In the genomic region with DNA sequence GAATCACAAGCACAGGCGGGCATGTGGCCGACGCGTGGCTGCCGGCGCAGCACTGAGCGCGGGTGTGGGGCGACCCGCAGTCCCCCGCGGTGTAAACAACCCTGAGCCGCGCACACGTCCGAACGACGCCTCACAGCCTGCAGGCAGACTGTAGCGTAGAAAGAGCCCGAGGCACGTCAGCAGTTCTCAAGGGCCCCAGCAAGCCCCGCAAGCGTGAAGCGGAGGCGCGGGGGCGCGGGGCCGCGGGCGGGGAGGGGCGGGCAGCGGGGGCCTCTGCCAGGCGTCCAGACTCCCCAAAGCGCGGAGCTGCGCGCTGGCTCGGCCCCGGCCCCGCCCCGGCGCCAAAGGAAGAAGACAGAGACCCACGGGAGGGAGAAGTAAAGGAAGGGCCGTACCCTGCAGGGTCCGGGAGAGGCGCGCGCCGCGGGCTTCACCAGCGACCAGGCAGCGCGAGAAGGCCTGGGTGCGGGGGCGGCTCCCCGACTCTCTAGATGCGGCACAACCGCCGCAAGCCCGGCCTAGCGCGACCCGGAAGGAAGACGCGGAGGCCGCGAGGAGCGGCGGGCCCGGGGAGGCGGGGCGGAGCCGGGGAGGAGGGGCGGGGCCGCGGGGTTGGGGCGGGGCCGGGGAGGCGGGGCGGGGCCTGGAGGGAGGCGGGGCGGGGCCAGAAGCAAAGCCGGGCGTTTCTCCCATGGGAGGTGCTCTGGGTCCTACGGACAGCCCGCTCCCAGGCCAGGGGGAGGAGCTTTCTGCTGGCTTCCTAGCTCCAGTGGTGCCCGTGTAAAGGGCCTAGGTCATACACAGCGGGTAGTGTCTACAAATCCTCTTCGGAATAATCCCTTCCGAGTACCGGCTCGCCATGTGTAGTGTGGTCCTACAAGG, we compare ENCODE assay signal across 8 cellular contexts. TPM values are rescaled to one million over a fixed set of nuclear protein-coding genes. Genes with fewer than 3 reads are reported as not detected.
A peak's percentile ranks its signal among the peaks of the same experiment; 100 is the strongest.
DNase-seq lines count a peak whose midpoint lies in the region; ATAC-seq and TF ChIP-seq lines count a peak whose summit lies in the region.

A gene (minus strand): TSS at position 536 of the 882 bp plus-strand sequence. CDS start 20,958 bp downstream, outside the sequence.

- peaks cover 7% of the 10 kb centered on the region for H3K36me3 Mint-ChIP-seq in activated T-cell treated with anti-CD3 and anti-CD28 coated beads, Interleukin-2, amount 50 U/mL, for 4 hours (ENCODE audit: insufficient read depth)

- H3K9me3 ChIP-seq in HUES64 (ENCODE audit: insufficient read depth, low read depth, low read length) (0 out of 2 replicates have a peak, but pooled peaks cover 3% of the 10 kb centered on the region), Peyer's patch (no peaks in the 10 kb centered on the region), esophagus squamous epithelium (no peaks in the 10 kb centered on the region), muscle layer of duodenum (ENCODE audit: control insufficient read depth in 1 of 2, low read length in 2 of 2) (no peaks in the 10 kb centered on the region)

- peak within 1 kb of the TSS; percentile 82 for H3K27ac ChIP-seq in HUES64 (ENCODE audit: low read depth, low read length)
- peak within 1 kb of the TSS; percentile 79 to 91 (median 88) for H3K27ac ChIP-seq in Peyer's patch
- peak within 1 kb of the TSS; percentile 89 to 93 (median 91) for H3K27ac ChIP-seq in esophagus squamous epithelium
- H3K27ac ChIP-seq in muscle layer of duodenum (ENCODE audit: low read length) = peak within 1 kb of the TSS; percentile 81

- peaks cover 2% of the 10 kb centered on the region for H3K9me3 Mint-ChIP-seq in activated T-cell treated with anti-CD3 and anti-CD28 coated beads, Interleukin-2, amount 50 U/mL, for 4 hours

- H3K27me3 Mint-ChIP-seq in activated T-cell treated with anti-CD3 and anti-CD28 coated beads, Interleukin-2, amount 50 U/mL, for 4 hours (ENCODE audit: low read depth) = no peaks in the 10 kb centered on the region

- H3K27me3 ChIP-seq in HUES64 (ENCODE audit: insufficient read depth, low read length) (no peaks in the 10 kb centered on the region), Peyer's patch (no peaks in the 10 kb centered on the region), esophagus squamous epithelium (no peaks in the 10 kb centered on the region), muscle layer of duodenum (ENCODE audit: low read depth, low read length) (no peaks in the 10 kb centered on the region)

- peak; percentile 75 for ATAC-seq in GM21447 (IDR thresholded peaks at IDR 0.05; ENCODE audit: unreplicated experiment)
- peak; percentile 86 to 87 for ATAC-seq in activated T-cell treated with anti-CD3 and anti-CD28 coated beads, Interleukin-2, amount 50 U/mL, for 4 hours

- 1% methylated on average over 93 of the region's 93 CpGs for WGBS in HUES64
- 9 to 13% methylated on average over 12 to 22 of the region's 93 CpGs for WGBS in esophagus squamous epithelium, 2 donors

- no peaks in the 10 kb centered on the region for H3K36me3 ChIP-seq in HUES64 (ENCODE audit: insufficient read depth, low read length)
- no peaks in the 10 kb centered on the region for H3K36me3 ChIP-seq in Peyer's patch
- H3K36me3 ChIP-seq in esophagus squamous epithelium = no peaks in the 10 kb centered on the region
- no peaks in the 10 kb centered on the region for H3K36me3 ChIP-seq in muscle layer of duodenum (ENCODE audit: control insufficient read depth in 1 of 2, insufficient read depth in 2 of 2, low read length in 2 of 2)

- peak; percentile 52 to 62 for TF ChIP-seq POLR2A in Peyer's patch (IDR thresholded peaks at IDR 0.05)
- TF ChIP-seq POLR2A in esophagus squamous epithelium (IDR thresholded peaks at IDR 0.05) = peak in 2 of 4 donors; percentile 47 to 80

- H3K4me1 ChIP-seq in HUES64 (ENCODE audit: insufficient read depth, low read length) = peaks cover 12% of the 10 kb centered on the region; the same call in 1 of the 2 replicates
- peaks cover 0 to 22% (median 0%) of the 10 kb centered on the region in 4 donors for H3K4me1 ChIP-seq in Peyer's patch
- peaks cover 5 to 28% (median 7%) of the 10 kb centered on the region in 3 donors for H3K4me1 ChIP-seq in esophagus squamous epithelium
- peaks cover 11 to 24% of the 10 kb centered on the region in 2 donors for H3K4me1 ChIP-seq in muscle layer of duodenum (ENCODE audit: control insufficient read depth in 1 of 2, insufficient read depth in 2 of 2, low read length in 2 of 2)

- TF ChIP-seq CTCF in Peyer's patch (IDR thresholded peaks at IDR 0.05) (no peak), esophagus squamous epithelium (IDR thresholded peaks at IDR 0.05) (no peak)

- H3K4me3 ChIP-seq in HUES64 (ENCODE audit: low read length) = peak within 1 kb of the TSS; percentile 96
- peak within 1 kb of the TSS; percentile 59 to 86 (median 82) for H3K4me3 ChIP-seq in Peyer's patch
- peak within 1 kb of the TSS; percentile 72 to 97 (median 80) for H3K4me3 ChIP-seq in esophagus squamous epithelium
- H3K4me3 ChIP-seq in muscle layer of duodenum (ENCODE audit: low read depth in 1 of 2, low read length in 2 of 2) = peak within 1 kb of the TSS; percentile 70 to 89

- DNase-seq in DMS114 treated with DMSO at 0.1 percent for 48 hours (lab: John Stamatoyannopoulos, UW; ENCODE audit: unreplicated experiment) (peak; percentile 66), Peyer's patch (peak; percentile 74 to 92 (median 89)), esophagus squamous epithelium (lab: John Stamatoyannopoulos, UW) (peak; percentile 46)
- DNase-seq in activated T-cell treated with anti-CD3 and anti-CD28 coated beads, Interleukin-2, amount 50 U/mL, for 4 hours = peak; percentile 73
- peak; percentile 67 for DNase-seq in stimulated activated CD8-positive, alpha-beta memory T cell treated with anti-CD3 and anti-CD28 coated beads, Interleukin-7, amount 100 ng/mL, for 48 hours (ENCODE audit: extremely low read depth in 1 of 2, low read depth in 1 of 2)

- peak within 1 kb of the TSS; percentile 91 for H3K9ac ChIP-seq in HUES64 (ENCODE audit: low read depth, low read length)

- H3K4me3 Mint-ChIP-seq in activated T-cell treated with anti-CD3 and anti-CD28 coated beads, Interleukin-2, amount 50 U/mL, for 4 hours = peak within 1 kb of the TSS; percentile 95

- intact Hi-C loops in esophagus squamous epithelium (cut with DNase I) = no loop called here

- peaks cover 37% of the 10 kb centered on the region for H3K4me1 Mint-ChIP-seq in activated T-cell treated with anti-CD3 and anti-CD28 coated beads, Interleukin-2, amount 50 U/mL, for 4 hours (ENCODE audit: low read depth)

RNA-seq across cellular contexts. Expression of the gene that starts here (rescaled TPM):
- polyA plus RNA-seq in HUES64 (2013, experiment 1 of 2) = 4.2 TPM
- 5.5 TPM for polyA plus RNA-seq in HUES64 (2013, experiment 2 of 2)
- total RNA-seq in Peyer's patch (10 to 100 TPM; 19.1 to 24.8 (median 21.2) TPM), esophagus squamous epithelium (10 to 100 TPM in 2 of 4 donors, 1 to 10 TPM in 2; 4.9 to 15.1 (median 10.0) TPM)
- total RNA-seq in activated T-cell treated with anti-CD3 and anti-CD28 coated beads, Interleukin-2, amount 50 U/mL, for 4 hours = 1 to 10 TPM; 6.9 to 7.7 (median 7.7) TPM

Comparison
In these comparisons a context has a peak if more than half of its experiments do, and no peak if none do; other contexts are left out.
1. Peak in every context shown above with its lines: DNase-seq, ATAC-seq, H3K4me3 ChIP-seq and H3K27ac ChIP-seq.